Comparison of ENCODE assay signal across 9 cellular contexts in the genomic region with DNA sequence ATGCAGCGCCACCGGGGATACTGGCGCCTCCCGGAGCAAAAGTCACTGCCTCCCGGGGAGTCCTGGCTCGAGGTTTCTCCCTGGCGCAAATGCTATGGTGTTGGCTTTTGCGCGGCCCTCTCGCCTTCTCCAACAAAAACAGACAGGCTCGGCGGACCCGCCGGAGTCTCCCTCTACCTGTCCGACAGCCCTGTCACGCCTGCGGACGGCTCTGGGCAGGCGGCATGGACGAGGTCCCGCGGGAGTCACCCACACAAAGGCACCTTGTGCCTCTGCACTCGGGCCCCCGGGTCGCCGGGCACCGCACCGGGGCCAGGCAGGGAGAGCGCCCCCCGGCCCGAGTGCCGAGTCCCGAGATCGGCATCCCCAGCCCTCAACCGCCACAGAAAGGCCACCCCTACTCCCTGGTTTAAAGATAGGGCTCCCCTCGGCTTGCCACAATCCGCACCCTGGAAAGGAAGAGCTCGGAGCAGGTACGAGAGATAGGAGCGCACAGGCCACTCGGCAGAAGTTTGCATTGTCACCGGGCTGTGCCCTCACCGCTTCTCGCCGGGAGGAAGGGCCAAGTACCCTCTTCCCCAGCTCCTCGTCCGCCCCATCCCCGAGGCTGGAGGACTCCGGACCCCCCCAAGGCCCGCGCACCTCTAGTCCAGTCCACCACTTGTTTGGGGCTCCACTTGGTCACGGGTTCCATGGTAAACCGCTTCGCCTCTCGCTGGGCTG. TPM values are rescaled to one million over a fixed set of nuclear protein-coding genes. Genes with fewer than 3 reads are reported as not detected.
DNase-seq lines count a peak whose midpoint lies in the region; ATAC-seq and TF ChIP-seq lines count a peak whose summit lies in the region.
"Had no signal": no experiment of that assay in that cellular context is flagged by ENCODE, and none has a peak within 500 bp of the region (broad histone marks: within the 10 kb centered on the region; RNA-seq: fewer than 3 reads in every experiment).

No MANE protein-coding gene starts in this region.

- peak; percentile 53 for DNase-seq in activated T-cell treated with anti-CD3 and anti-CD28 coated beads, Interleukin-2, amount 50 U/mL, for 24 hours
- DNase-seq in activated T-cell treated with anti-CD3 and anti-CD28 coated beads for 4 hours = no peak
- DNase-seq in SJSA1 (ENCODE audit: low read depth in 1 of 2, low spot score in 2 of 2) = peak; percentile 52 to 66
- DNase-seq in epithelial cell of esophagus (ENCODE audit: low read depth) = peak; percentile 37
- DNase-seq in myocyte (ENCODE audit: low read depth) = peak; percentile 42
- no peak for DNase-seq in activated gamma-delta T cell (lab: John Stamatoyannopoulos, UW)
- DNase-seq in medulla oblongata (ENCODE audit: extremely low spot score) = no peak
- DNase-seq: natural killer cell had no signal

- H3K4me3 Mint-ChIP-seq in activated T-cell treated with anti-CD3 and anti-CD28 coated beads, Interleukin-2, amount 50 U/mL, for 24 hours = peak overlapping the region; percentile 75

- H3K27ac ChIP-seq in SJSA1 = peak overlapping the region; percentile 57

- H3K4me1 Mint-ChIP-seq in activated T-cell treated with anti-CD3 and anti-CD28 coated beads, Interleukin-2, amount 50 U/mL, for 24 hours (ENCODE audit: low read depth) = peaks cover 16% of the 10 kb centered on the region

- H3K36me3 ChIP-seq in SJSA1 = peaks cover 16% of the 10 kb centered on the region

- ATAC-seq in HG02973 (IDR thresholded peaks at IDR 0.05; ENCODE audit: unreplicated experiment) = peak; percentile 23

- no peaks in the 10 kb centered on the region for H3K9me3 Mint-ChIP-seq in activated T-cell treated with anti-CD3 and anti-CD28 coated beads, Interleukin-2, amount 50 U/mL, for 24 hours
- H3K9me3 Mint-ChIP-seq: natural killer cell had no signal

- peak overlapping the region; percentile 88 for H3K4me3 ChIP-seq in SJSA1
- H3K4me3 ChIP-seq in epithelial cell of esophagus (ENCODE audit: low read length) = peak overlapping the region; percentile 76

- no peaks in the 10 kb centered on the region for H3K27me3 ChIP-seq in SJSA1 (replicated peaks)

- TF ChIP-seq CTCF in epithelial cell of esophagus (IDR thresholded peaks at IDR 0.05; ENCODE audit: insufficient read depth, low read depth, low read length, missing control alignments) = no peak

- H3K27me3 Mint-ChIP-seq in activated T-cell treated with anti-CD3 and anti-CD28 coated beads, Interleukin-2, amount 50 U/mL, for 24 hours = peaks cover 67% of the 10 kb centered on the region

- H3K27ac Mint-ChIP-seq in activated T-cell treated with anti-CD3 and anti-CD28 coated beads, Interleukin-2, amount 50 U/mL, for 24 hours = no peak overlapping the region
- H3K27ac Mint-ChIP-seq: natural killer cell had no signal

- no peaks in the 10 kb centered on the region for H3K9me3 ChIP-seq in SJSA1 (replicated peaks)

- peaks cover 22% of the 10 kb centered on the region for H3K4me1 ChIP-seq in SJSA1 (replicated peaks)

- no peaks in the 10 kb centered on the region for H3K36me3 Mint-ChIP-seq in activated T-cell treated with anti-CD3 and anti-CD28 coated beads, Interleukin-2, amount 50 U/mL, for 24 hours (ENCODE audit: low read depth)
- H3K36me3 Mint-ChIP-seq: natural killer cell had no signal

RNA-seq across cellular contexts. Expression of gene CNKSR3, which starts 0.9 kb away (rescaled TPM):
- 11.4 and 14.7 TPM in 2 replicates for total RNA-seq in SJSA1 (2014; rRNA removed; shearing (Covaris generic))
- 10.0 and 12.8 TPM in 2 replicates for total RNA-seq in myocyte
- 2.6 TPM for polyA plus RNA-seq in myocyte (2012)

Comparison
In these comparisons a context has a peak if more than half of its experiments do, and no peak if none do; other contexts are left out.
1. DNase-seq: peak in activated T-cell treated with anti-CD3 and anti-CD28 coated beads, Interleukin-2, amount 50 U/mL, for 24 hours (single experiment), SJSA1 (2 of 2), epithelial cell of esophagus (single experiment) and myocyte (single experiment); none in activated T-cell treated with anti-CD3 and anti-CD28 coated beads for 4 hours (single experiment), activated gamma-delta T cell (single experiment) and medulla oblongata (single experiment).